Comparison of ENCODE assay signal across 20 cellular contexts in the genomic region with DNA sequence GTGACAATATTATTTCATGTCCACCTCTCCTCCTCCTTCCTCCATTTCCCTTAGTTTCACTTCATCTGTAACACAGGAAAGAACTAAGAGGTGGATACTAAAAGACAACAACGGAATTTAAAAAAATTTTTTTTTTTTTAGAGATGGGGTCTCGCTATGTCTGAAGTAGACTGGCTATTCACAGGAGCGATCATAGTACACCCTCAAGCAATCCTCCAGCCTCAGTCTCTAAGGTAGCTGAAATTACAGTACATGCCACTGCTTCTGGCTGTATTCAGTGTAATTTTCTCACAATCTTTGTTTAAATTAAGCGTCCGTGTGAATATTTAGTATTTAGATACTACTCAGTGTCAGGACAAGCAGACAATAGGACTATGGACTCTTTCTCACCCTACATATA. TPM values are rescaled to one million over a fixed set of nuclear protein-coding genes. Genes with fewer than 3 reads are reported as not detected.
A peak's percentile ranks its signal among the peaks of the same experiment; 100 is the strongest.
DNase-seq lines count a peak whose midpoint lies in the region; ATAC-seq and TF ChIP-seq lines count a peak whose summit lies in the region.
"Had no signal": no experiment of that assay in that cellular context is flagged by ENCODE, and none has a peak within 500 bp of the region (broad histone marks: within the 10 kb centered on the region; RNA-seq: fewer than 3 reads in every experiment).

No MANE protein-coding gene starts in this region.

- no TSS peak for BruUV-seq in PC-3 (replicated peaks; lab: Mats Ljungman, UMichigan)

- H3F3A ChIP-seq in PC-3 (ENCODE audit: low read length, unreplicated experiment) = no peaks in the 10 kb centered on the region

- H3K27me3 ChIP-seq in ACC112 (ENCODE audit: insufficient read depth, low read length) (no peaks in the 10 kb centered on the region), rectal smooth muscle tissue (ENCODE audit: control insufficient read depth, insufficient read depth, low read length) (no peaks in the 10 kb centered on the region), PC-3 (ENCODE audit: low read length) (no peaks in the 10 kb centered on the region)
- H3K27me3 ChIP-seq: spleen had no signal

- DNase-seq in NB4 (ENCODE audit: low read depth) = no peak
- no peak for DNase-seq in fibroblast of pulmonary artery (ENCODE audit: low read depth)
- no peak for DNase-seq in glutamatergic neuron
- DNase-seq in 8988T = no peak
- no peak for DNase-seq in PC-3
- no peak for DNase-seq in activated CD8-positive, alpha-beta T cell treated with anti-CD3 and anti-CD28 coated beads, Interleukin-2, amount 10 ng/mL, durations not matched to agents 7 days and 5 days
- DNase-seq: activated CD8-positive, alpha-beta memory T cell treated with anti-CD3 and anti-CD28 coated beads, Interleukin-2, amount 10 ng/mL, durations not matched to agents 7 days and 5 days; activated gamma-delta T cell treated with Interleukin-2 at 50 U/mL for 16 hours; dermis blood vessel endothelial cell; KG1; NCI-H1417; SHP77; spleen had no signal

- H3K79me2 ChIP-seq in ACC112 (ENCODE audit: control insufficient read depth, insufficient read depth, low read length, unreplicated experiment) (peaks cover 9% of the 10 kb centered on the region), PC-3 (ENCODE audit: low read length) (no peaks in the 10 kb centered on the region)

- peak overlapping the region; percentile 51 for H3K27ac ChIP-seq in ACC112 (ENCODE audit: low read depth, low read length)
- peak overlapping the region; percentile 55 for H3K27ac ChIP-seq in rectal smooth muscle tissue (ENCODE audit: low read depth, low read length)
- no peak overlapping the region for H3K27ac ChIP-seq in PC-3 (ENCODE audit: low read length)
- H3K27ac ChIP-seq: parathyroid adenoma had no signal

- H4K20me1 ChIP-seq in PC-3 (ENCODE audit: low read length) = no peaks in the 10 kb centered on the region

- CTCF ChIA-PET in PC-3 (lab: Charles Lee) = no interaction called here
- CTCF ChIA-PET in activated CD8-positive, alpha-beta T cell treated with anti-CD3 and anti-CD28 coated beads, Interleukin-2, amount 10 ng/mL, durations not matched to agents 7 days and 5 days (lab: Charles Lee) = interaction anchor here (1.0 kb wide), 1 partner anchor 82 kb away, joined by 3 read pairs; no protein-coding TSS in a partner anchor

- TF ChIP-seq CTCF in NB4 (IDR thresholded peaks at IDR 0.05; ENCODE audit: low read depth, low read length) (no peak), fibroblast of pulmonary artery (IDR thresholded peaks at IDR 0.05; ENCODE audit: low read length, missing control alignments) (no peak), glutamatergic neuron (IDR thresholded peaks at IDR 0.05; ENCODE audit: partially characterized antibody, unreplicated experiment) (no peak), PC-3 (conservative IDR thresholded peaks at IDR 0.05; ENCODE audit: low read depth, low read length) (no peak)

- no peak for ATAC-seq in PC-3
- ATAC-seq in activated CD8-positive, alpha-beta T cell treated with anti-CD3 and anti-CD28 coated beads, Interleukin-2, amount 10 ng/mL, durations not matched to agents 7 days and 5 days = no peak
- ATAC-seq: activated CD4-positive, CD25-positive, alpha-beta regulatory T cell treated with anti-CD3 and anti-CD28 coated beads, Interleukin-2, amount 50 U/mL, for 24 hours; activated CD8-positive, alpha-beta memory T cell treated with anti-CD3 and anti-CD28 coated beads, Interleukin-2, amount 10 ng/mL, durations not matched to agents 7 days and 5 days; esophagus mucosa; stimulated activated memory B cell treated with anti-CD40 and anti-IgM and Interleukin-4, amounts not matched to agents 10 μg/mL and 1 μg/mL and 100 μg/mL, for 72 hours had no signal

- no peak overlapping the region for H3K4me3 Mint-ChIP-seq in glutamatergic neuron (ENCODE audit: unreplicated experiment)
- H3K4me3 Mint-ChIP-seq in activated CD8-positive, alpha-beta T cell treated with anti-CD3 and anti-CD28 coated beads, Interleukin-2, amount 10 ng/mL, durations not matched to agents 7 days and 5 days = no peak overlapping the region
- H3K4me3 Mint-ChIP-seq: activated CD8-positive, alpha-beta memory T cell treated with anti-CD3 and anti-CD28 coated beads, Interleukin-2, amount 10 ng/mL, durations not matched to agents 7 days and 5 days; stimulated activated memory B cell treated with anti-CD40 and anti-IgM and Interleukin-4, amounts not matched to agents 10 μg/mL and 1 μg/mL and 100 μg/mL, for 72 hours; T-helper 2 cell treated with Interferon-gamma antibody and Interleukin-4, amounts not matched to agents 5 μg/mL and 100 μg/mL, for 36 hours had no signal

- peaks cover 2% of the 10 kb centered on the region for H3K9me3 Mint-ChIP-seq in glutamatergic neuron (ENCODE audit: unreplicated experiment)
- no peaks in the 10 kb centered on the region for H3K9me3 Mint-ChIP-seq in activated CD8-positive, alpha-beta T cell treated with anti-CD3 and anti-CD28 coated beads, Interleukin-2, amount 10 ng/mL, durations not matched to agents 7 days and 5 days (ENCODE audit: insufficient read depth)
- H3K9me3 Mint-ChIP-seq: stimulated activated memory B cell treated with anti-CD40 and anti-IgM and Interleukin-4, amounts not matched to agents 10 μg/mL and 1 μg/mL and 100 μg/mL, for 72 hours; T-helper 2 cell treated with Interferon-gamma antibody and Interleukin-4, amounts not matched to agents 5 μg/mL and 100 μg/mL, for 36 hours had no signal

- H3K9me3 ChIP-seq in PC-3 (ENCODE audit: low read length) = no peaks in the 10 kb centered on the region
- H3K9me3 ChIP-seq: spleen had no signal

- no peaks in the 10 kb centered on the region for H3K36me3 ChIP-seq in ACC112 (ENCODE audit: insufficient read depth, low read length)
- no peaks in the 10 kb centered on the region for H3K36me3 ChIP-seq in rectal smooth muscle tissue (ENCODE audit: control insufficient read depth, insufficient read depth, low read length)
- no peaks in the 10 kb centered on the region for H3K36me3 ChIP-seq in PC-3 (ENCODE audit: low read depth, low read length)

- H3K9ac ChIP-seq in rectal smooth muscle tissue (ENCODE audit: low read length) (no peak overlapping the region), PC-3 (ENCODE audit: low read length) (no peak overlapping the region)
- H3K9ac ChIP-seq: parathyroid adenoma had no signal

- H3K27ac Mint-ChIP-seq in glutamatergic neuron (ENCODE audit: unreplicated experiment) = no peak overlapping the region
- H3K27ac Mint-ChIP-seq in activated CD8-positive, alpha-beta T cell treated with anti-CD3 and anti-CD28 coated beads, Interleukin-2, amount 10 ng/mL, durations not matched to agents 7 days and 5 days = no peak overlapping the region
- H3K27ac Mint-ChIP-seq: activated CD8-positive, alpha-beta memory T cell treated with anti-CD3 and anti-CD28 coated beads, Interleukin-2, amount 10 ng/mL, durations not matched to agents 7 days and 5 days; stimulated activated memory B cell treated with anti-CD40 and anti-IgM and Interleukin-4, amounts not matched to agents 10 μg/mL and 1 μg/mL and 100 μg/mL, for 72 hours; T-helper 2 cell treated with Interferon-gamma antibody and Interleukin-4, amounts not matched to agents 5 μg/mL and 100 μg/mL, for 36 hours had no signal

- no peaks in the 10 kb centered on the region for H3K36me3 Mint-ChIP-seq in glutamatergic neuron (ENCODE audit: unreplicated experiment)
- no peaks in the 10 kb centered on the region for H3K36me3 Mint-ChIP-seq in activated CD8-positive, alpha-beta T cell treated with anti-CD3 and anti-CD28 coated beads, Interleukin-2, amount 10 ng/mL, durations not matched to agents 7 days and 5 days (ENCODE audit: low read depth)
- H3K36me3 Mint-ChIP-seq: activated CD8-positive, alpha-beta memory T cell treated with anti-CD3 and anti-CD28 coated beads, Interleukin-2, amount 10 ng/mL, durations not matched to agents 7 days and 5 days; stimulated activated memory B cell treated with anti-CD40 and anti-IgM and Interleukin-4, amounts not matched to agents 10 μg/mL and 1 μg/mL and 100 μg/mL, for 72 hours had no signal

- no peaks in the 10 kb centered on the region for H3K9me2 ChIP-seq in PC-3 (replicated peaks; ENCODE audit: low read length)

- TF ChIP-seq POLR2A in NB4 (IDR thresholded peaks at IDR 0.05; ENCODE audit: extremely low read depth, insufficient read length) = no peak

- intact Hi-C loops in PC-3 (cut with micrococcal nuclease) = no loop called here

- no peaks in the 10 kb centered on the region for H3K4me1 Mint-ChIP-seq in glutamatergic neuron (ENCODE audit: low read depth, unreplicated experiment)
- H3K4me1 Mint-ChIP-seq in activated CD8-positive, alpha-beta T cell treated with anti-CD3 and anti-CD28 coated beads, Interleukin-2, amount 10 ng/mL, durations not matched to agents 7 days and 5 days (ENCODE audit: low read depth) = no peaks in the 10 kb centered on the region

- no peak overlapping the region for H3K4me2 ChIP-seq in PC-3 (ENCODE audit: low read length)

- POLR2A ChIA-PET in PC-3 (lab: Charles Lee; ENCODE audit: unreplicated experiment) = no interaction called here
- POLR2A ChIA-PET in activated CD8-positive, alpha-beta T cell treated with anti-CD3 and anti-CD28 coated beads, Interleukin-2, amount 10 ng/mL, durations not matched to agents 7 days and 5 days (lab: Charles Lee) = interaction anchor here (0.5 kb wide), 1 partner anchor 26 kb away, joined by 3 read pairs; no protein-coding TSS in a partner anchor

- peaks cover 2% of the 10 kb centered on the region for H3K27me3 Mint-ChIP-seq in glutamatergic neuron (ENCODE audit: unreplicated experiment)
- no peaks in the 10 kb centered on the region for H3K27me3 Mint-ChIP-seq in activated CD8-positive, alpha-beta T cell treated with anti-CD3 and anti-CD28 coated beads, Interleukin-2, amount 10 ng/mL, durations not matched to agents 7 days and 5 days (ENCODE audit: low read depth)
- H3K27me3 Mint-ChIP-seq: activated CD8-positive, alpha-beta memory T cell treated with anti-CD3 and anti-CD28 coated beads, Interleukin-2, amount 10 ng/mL, durations not matched to agents 7 days and 5 days; stimulated activated memory B cell treated with anti-CD40 and anti-IgM and Interleukin-4, amounts not matched to agents 10 μg/mL and 1 μg/mL and 100 μg/mL, for 72 hours had no signal

- H3K4me1 ChIP-seq in ACC112 (ENCODE audit: control insufficient read depth, insufficient read depth, low read length, unreplicated experiment) (peaks cover 8% of the 10 kb centered on the region), rectal smooth muscle tissue (ENCODE audit: control insufficient read depth, insufficient read depth, low read length) (peaks cover 11% of the 10 kb centered on the region), PC-3 (ENCODE audit: insufficient read depth, low read length) (no peaks in the 10 kb centered on the region)
- H3K4me1 ChIP-seq: parathyroid adenoma had no signal

- H2AFZ ChIP-seq in ACC112 (ENCODE audit: low read length, unreplicated experiment) (peak overlapping the region; percentile 77), PC-3 (ENCODE audit: low read length) (no peak overlapping the region)
- H2AFZ ChIP-seq: parathyroid adenoma had no signal

- H3K4me3 ChIP-seq in ACC112 (ENCODE audit: low read depth, low read length) (peak overlapping the region; percentile 73), NB4 (ENCODE audit: low read depth, low read length) (peak overlapping the region; percentile 12), fibroblast of pulmonary artery (replicated peaks; ENCODE audit: low read depth, low read length) (peak overlapping the region; percentile 3), rectal smooth muscle tissue (ENCODE audit: low read length) (no peak overlapping the region), PC-3 (ENCODE audit: low read length) (no peak overlapping the region)
- H3K4me3 ChIP-seq: spleen had no signal

RNA-seq across cellular contexts. Expression of gene FBXL20, which starts 35.6 kb away (rescaled TPM):
- total RNA-seq in glutamatergic neuron (ENCODE audit: unreplicated experiment) (31.0 TPM), PC-3 (2014; rRNA removed) (2.2 and 5.0 TPM in 2 replicates)
- total RNA-seq in activated CD8-positive, alpha-beta T cell treated with anti-CD3 and anti-CD28 coated beads, Interleukin-2, amount 10 ng/mL, durations not matched to agents 7 days and 5 days = 10 to 100 TPM; 11.2 to 11.8 TPM

Comparison
In these comparisons a context has a peak if more than half of its experiments do, and no peak if none do; other contexts are left out.
1. H3K4me3 ChIP-seq: peak in ACC112 (single experiment), NB4 (single experiment) and fibroblast of pulmonary artery (single experiment); none in rectal smooth muscle tissue (single experiment) and PC-3 (single experiment).